Comparison of ENCODE assay signal across 9 cellular contexts in genomic region chr16:1474047-1474446, GRCh38. TPM values are rescaled to one million over a fixed set of nuclear protein-coding genes. Genes with fewer than 3 reads are reported as not detected.
DNase-seq lines count a peak whose midpoint lies in the region; ATAC-seq, FAIRE-seq and TF ChIP-seq lines count a peak whose summit lies in the region.
"Had no signal": no experiment of that assay in that cellular context is flagged by ENCODE, and none has a peak within 500 bp of the region (broad histone marks: within the 10 kb centered on the region; RNA-seq: fewer than 3 reads in every experiment).

No MANE protein-coding gene starts in this region.

- POLR2A ChIA-PET in T-cell (lab: Charles Lee), result no interaction called here

- TF ChIP-seq POLR2A in gastrocnemius medialis (IDR thresholded peaks at IDR 0.05), result no peak

- ATAC-seq in T-cell (replicated peaks in 1 of 4) (no peak), gastrocnemius medialis (no peak), GM21526 (IDR thresholded peaks at IDR 0.05; ENCODE audit: low FRiP score, unreplicated experiment) (no peak), HG03159 (IDR thresholded peaks at IDR 0.05; ENCODE audit: unreplicated experiment) (no peak), GM21528 (IDR thresholded peaks at IDR 0.05; ENCODE audit: low FRiP score, unreplicated experiment) (no peak)

- in situ Hi-C loops in gastrocnemius medialis (cut with MboI; ENCODE audit: low sequenced_read_pairs in 4 of 4), result no loop called here

- no peak for DNase-seq in GM19239 (ENCODE audit: insufficient read length, low spot score)
- DNase-seq in T-cell, result no peak
- peak in 1 of 2 donors; percentile 22 for DNase-seq in foreskin fibroblast
- no peak for DNase-seq in gastrocnemius medialis
- DNase-seq in NCI-H1105 treated with DMSO at 0.1 percent for 48 hours (lab: John Stamatoyannopoulos, UW), result no peak

- no peaks in the 10 kb centered on the region for H3K36me3 ChIP-seq in gastrocnemius medialis

- peak overlapping the region; percentile 57 to 74 (median 66) for H3K4me3 Mint-ChIP-seq in T-cell

- peaks cover 35 to 45% (median 42%) of the 10 kb centered on the region in 3 donors for H3K4me1 Mint-ChIP-seq in T-cell

- no peaks in the 10 kb centered on the region for H3K9me3 Mint-ChIP-seq in T-cell

- H3K27me3 ChIP-seq in gastrocnemius medialis, result no peaks in the 10 kb centered on the region

- intact Hi-C loops in gastrocnemius medialis (cut with DNase I; ENCODE audit: low total_unique reads), result loop anchor here (2.0 to 10.0 kb wide), 3 partner anchors 53 to 211 kb away; partner anchors contain the start of genes UBE2I and UQCC4

- TF ChIP-seq CTCF in foreskin fibroblast (IDR thresholded peaks at IDR 0.05; ENCODE audit: low read depth, low read length) (no peak), gastrocnemius medialis (IDR thresholded peaks at IDR 0.05 in 4 of 5, conservative IDR thresholded peaks at IDR 0.05 in 1 of 5) (no peak)

- CTCF ChIA-PET in T-cell (lab: Charles Lee), result no interaction called here

- H3K36me3 Mint-ChIP-seq in T-cell, result no peaks in the 10 kb centered on the region

- peaks cover 14 to 27% of the 10 kb centered on the region in 2 donors for H3K4me1 ChIP-seq in gastrocnemius medialis

- H3K4me3 ChIP-seq in foreskin fibroblast (ENCODE audit: low read depth in 1 of 2, low read length in 2 of 2) (peak overlapping the region; percentile 67 to 78), gastrocnemius medialis (peak overlapping the region; percentile 80 to 100 (median 86))

- H3K9me3 ChIP-seq in gastrocnemius medialis, result no peaks in the 10 kb centered on the region

- FAIRE-seq in GM19239 (lab: Jason Lieb, UNC), result peak; percentile 52

- no peaks in the 10 kb centered on the region for H3K27me3 Mint-ChIP-seq in T-cell

- no peak overlapping the region for H3K27ac Mint-ChIP-seq in T-cell

- peak overlapping the region; percentile 90 to 98 (median 94) for H3K27ac ChIP-seq in gastrocnemius medialis

RNA-seq across cellular contexts. Expression of gene CLCN7, which starts 0.8 kb away (rescaled TPM):
- total RNA-seq in T-cell, result 100 to 1,000 TPM in 3 of 5 donors, 10 to 100 TPM in 2; 77.1 to 141 (median 114) TPM
- total RNA-seq in gastrocnemius medialis, result 10 to 100 TPM; 24.8 to 45.8 (median 38.4) TPM

RNA-seq across cellular contexts. Expression of gene PTX4, which starts 14.7 kb away (rescaled TPM):
- total RNA-seq in T-cell (under 1 TPM in 1 of 5 donors, not detected in 4; 0.26 TPM), gastrocnemius medialis (under 1 TPM in 1 of 4 donors, not detected in 3; 0.41 TPM)
- total RNA-seq: M059J had no signal

RNA-seq across cellular contexts. Expression of gene TELO2, which starts 19.1 kb away (rescaled TPM):
- total RNA-seq in T-cell, result 10 to 100 TPM; 36.0 to 73.0 (median 56.1) TPM
- 10 to 100 TPM in 2 of 4 donors, 1 to 10 TPM in 2; 2.9 to 11.2 (median 9.8) TPM for total RNA-seq in gastrocnemius medialis

RNA-seq across cellular contexts. Expression of gene CCDC154, which starts 29.7 kb away (rescaled TPM):
- 1 to 10 TPM; 2.5 to 9.3 (median 6.5) TPM for total RNA-seq in T-cell
- under 1 TPM in 1 of 4 donors, not detected in 3; 0.40 TPM for total RNA-seq in gastrocnemius medialis
- total RNA-seq: M059J had no signal

RNA-seq across cellular contexts. Expression of gene PERCC1, which starts 43.2 kb away (rescaled TPM):
- total RNA-seq in T-cell (1 to 10 TPM in 2 of 5 donors, under 1 TPM in 3; 0.36 to 1.6 (median 0.90) TPM), gastrocnemius medialis (not detected)
- total RNA-seq: M059J had no signal
